ENCODE assay signal across 8 cellular contexts in genomic region chr4:17385403-17385802, GRCh38.
DNase-seq lines count a peak whose midpoint lies in the region; ATAC-seq and TF ChIP-seq lines count a peak whose summit lies in the region.

No MANE protein-coding gene starts in this region.

- ATAC-seq in GM19455 (IDR thresholded peaks at IDR 0.05; ENCODE audit: unreplicated experiment) (peak; percentile 67), IMR-90 (ENCODE audit: low read depth) (peak; percentile 83)

- POLR2A ChIA-PET in IMR-90 (lab: Charles Lee; ENCODE audit: unreplicated experiment) = no interaction called here

- H4K8ac ChIP-seq in IMR-90 (ENCODE audit: low read depth in 2 of 2, low read length in 2 of 2) = peak overlapping the region in 1 of 2 experiments; percentile 37; a peak in 2 of 4 replicates

- CTCF ChIA-PET in IMR-90 (lab: Yijun Ruan, JAX) = no interaction called here

- no peaks in the 10 kb centered on the region for H3K36me3 ChIP-seq in IMR-90 (ENCODE audit: control insufficient read depth, insufficient read depth, low read length)
- no peaks in the 10 kb centered on the region for H3K36me3 ChIP-seq in HAP-1 (replicated peaks)

- no peak overlapping the region for H4K91ac ChIP-seq in IMR-90 (ENCODE audit: insufficient read depth, low read depth, low read length)

- in situ Hi-C loops in IMR-90 (cut with MboI; ENCODE audit: low sequenced_read_pairs) (no loop called here), HAP-1 (cut with MboI; ENCODE audit: low sequenced_read_pairs) (no loop called here)

- TF ChIP-seq CTCF in IMR-90 (conservative IDR thresholded peaks at IDR 0.05; ENCODE audit: low read depth, low read length) (no peak), cardiac fibroblast (IDR thresholded peaks at IDR 0.05; ENCODE audit: low read depth, low read length) (no peak)

- H3K4me2 ChIP-seq in IMR-90 (ENCODE audit: low read depth, low read length) = peak overlapping the region; percentile 91

- BruUV-seq in IMR-90 (replicated peaks; lab: Mats Ljungman, UMichigan) = no TSS peak

- no peak overlapping the region for H3K18ac ChIP-seq in IMR-90 (ENCODE audit: low read depth, low read length)

- no peak overlapping the region; the same call in 1 of the 2 replicates for H4K5ac ChIP-seq in IMR-90 (ENCODE audit: low read depth, low read length)

- H3K23ac ChIP-seq in IMR-90 (ENCODE audit: low read depth, low read length) = no peak overlapping the region

- DNase-seq in GF-D8 (lab: John Stamatoyannopoulos, UW) = peak; percentile 3
- DNase-seq in IMR-90 = peak; percentile 50
- DNase-seq in cardiac fibroblast (ENCODE audit: low read depth in 2 of 2) = peak; percentile 37 to 45
- DNase-seq in putamen (ENCODE audit: low spot score) = peak; percentile 29
- no peak for DNase-seq in NCI-H146 treated with DMSO at 0.1 percent for 48 hours (lab: John Stamatoyannopoulos, UW; ENCODE audit: unreplicated experiment)
- DNase-seq in HAP-1 (ENCODE audit: low spot score in 2 of 2) = no peak
- no peak for DNase-seq in DMS114 treated with DMSO at 0.1 percent for 48 hours (lab: John Stamatoyannopoulos, UW; ENCODE audit: unreplicated experiment)

- H3K4ac ChIP-seq in IMR-90 (ENCODE audit: low read depth, low read length) = no peak overlapping the region

- no peak overlapping the region for H3K4me3 ChIP-seq in IMR-90 (ENCODE audit: insufficient read depth, low read depth, low read length)
- no peak overlapping the region for H3K4me3 ChIP-seq in cardiac fibroblast (replicated peaks in 1 of 2; ENCODE audit: low read depth in 2 of 2, low read length in 2 of 2)
- no peak overlapping the region for H3K4me3 ChIP-seq in HAP-1

- H3K56ac ChIP-seq in IMR-90 (ENCODE audit: extremely low read depth, insufficient read depth, low read length) = no peak overlapping the region

- dilution Hi-C loops in IMR-90 (cut with HindIII; ENCODE audit: low sequenced_read_pairs, unreplicated experiment) = no loop called here

- no peak overlapping the region for H3K9ac ChIP-seq in IMR-90 (ENCODE audit: low read depth, low read length)

- peak overlapping the region; percentile 81 for H2AFZ ChIP-seq in IMR-90 (replicated peaks; ENCODE audit: low read length, poor library complexity)

- H4K20me1 ChIP-seq in IMR-90 (ENCODE audit: insufficient read depth, low read length) = no peaks in the 10 kb centered on the region

- no peak for TF ChIP-seq POLR2A in IMR-90 (IDR thresholded peaks at IDR 0.05; ENCODE audit: low read depth, low read length)

- intact Hi-C loops in IMR-90 (cut with micrococcal nuclease) = no loop called here

- no peak for TF ChIP-seq RAD21 in IMR-90 (IDR thresholded peaks at IDR 0.05; ENCODE audit: low read length)

- H2AK9ac ChIP-seq in IMR-90 (replicated peaks; ENCODE audit: low read depth, low read length, poor library complexity) = no peak overlapping the region

- no peak overlapping the region for H2BK5ac ChIP-seq in IMR-90 (ENCODE audit: low read depth, low read length, poor library complexity, severe bottlenecking)

- H3K27ac ChIP-seq in IMR-90 (ENCODE audit: insufficient read depth, low read length) = peak overlapping the region; percentile 10; the same call in 1 of the 2 replicates

- 0 out of 2 replicates have a peak overlapping the region, but pooled peaks have one; percentile 68 for H3K14ac ChIP-seq in IMR-90 (replicated peaks; ENCODE audit: low read depth, low read length)

- no peaks in the 10 kb centered on the region for H3K9me1 ChIP-seq in IMR-90 (ENCODE audit: insufficient read depth, low read length)

- H2BK20ac ChIP-seq in IMR-90 (ENCODE audit: low read depth, low read length) = no peak overlapping the region

- H3K9me3 ChIP-seq in IMR-90 (ENCODE audit: control insufficient read depth, insufficient read depth, low read length) (no peaks in the 10 kb centered on the region), HAP-1 (no peaks in the 10 kb centered on the region)

- no peak overlapping the region for H2AK5ac ChIP-seq in IMR-90 (ENCODE audit: low read depth, low read length)

- 40% methylated on average over 2 of the region's 2 CpGs; no CpG with 5 or more reads in 1 of the 2 experiments for WGBS in IMR-90 (ENCODE audit: extremely low coverage in 2 of 2, insufficient read length in 1 of 2), 2 experiments

- no peak overlapping the region for H2BK15ac ChIP-seq in IMR-90 (ENCODE audit: low read depth, low read length)

- H3K4me1 ChIP-seq in IMR-90 (ENCODE audit: control insufficient read depth, insufficient read depth, low read length) (no peaks in the 10 kb centered on the region; the same call in 1 of the 2 replicates), HAP-1 (no peaks in the 10 kb centered on the region)

- no peaks in the 10 kb centered on the region for H3K79me1 ChIP-seq in IMR-90 (ENCODE audit: low read depth in 1 of 2, low read length in 2 of 2)

- H2BK120ac ChIP-seq in IMR-90 (ENCODE audit: low read depth, low read length) = no peak overlapping the region

- H3K27me3 ChIP-seq in IMR-90 (ENCODE audit: control insufficient read depth, insufficient read depth, low read length) = no peaks in the 10 kb centered on the region
- H3K27me3 ChIP-seq in HAP-1 (ENCODE audit: low read depth) = no peaks in the 10 kb centered on the region

TF ChIP-seq in IMR-90, 13 proteins besides CTCF, POLR2A, EP300 and RAD21:
- TF ChIP-seq MXI1 (IDR thresholded peaks at IDR 0.05; ENCODE audit: borderline replicate concordance, low read depth, low read length) (peak; percentile 56; the same call in 1 of the 2 replicates), CHD1 (IDR thresholded peaks at IDR 0.05; ENCODE audit: low read depth, low read length) (no peak), NFE2L2 (IDR thresholded peaks at IDR 0.05; ENCODE audit: low read depth, low read length) (no peak), MAZ (IDR thresholded peaks at IDR 0.05; ENCODE audit: borderline replicate concordance, low read depth, low read length) (no peak), RCOR1 (IDR thresholded peaks at IDR 0.05; ENCODE audit: insufficient replicate concordance, low read length) (no peak), BHLHE40 (IDR thresholded peaks at IDR 0.05; ENCODE audit: low read depth, low read length) (no peak)

Comparison
In these comparisons a context has a peak if more than half of its experiments do, and no peak if none do; other contexts are left out.
1. DNase-seq: peak in GF-D8 (single experiment), IMR-90 (single experiment), cardiac fibroblast (2 of 2) and putamen (single experiment); none in NCI-H146 treated with DMSO at 0.1 percent for 48 hours (single experiment), HAP-1 (0 of 2) and DMS114 treated with DMSO at 0.1 percent for 48 hours (single experiment).